26 cellular contexts compared by ENCODE assay signal in the genomic region with DNA sequence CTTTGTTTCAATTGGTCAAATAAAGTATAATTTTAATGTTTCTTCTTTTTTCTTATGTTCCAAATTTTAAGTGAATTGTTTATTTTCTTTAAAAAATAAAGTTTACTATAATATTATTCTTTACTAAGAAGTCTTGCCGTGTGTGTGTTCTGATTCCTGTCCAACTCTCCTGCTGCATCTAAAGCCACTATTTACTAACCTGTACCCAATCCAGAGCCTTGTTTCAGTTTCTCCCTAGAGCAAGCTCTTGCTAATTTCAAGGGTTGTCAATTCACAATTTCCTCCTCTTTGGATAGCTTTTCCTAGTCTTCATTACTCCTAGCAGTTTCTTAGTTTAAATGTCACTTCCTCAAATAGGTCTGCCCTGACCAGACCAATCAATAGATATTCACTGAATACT.
DNase-seq lines count a peak whose midpoint lies in the region; TF ChIP-seq lines count a peak whose summit lies in the region.
"Had no signal": no experiment of that assay in that cellular context is flagged by ENCODE, and none has a peak within 500 bp of the region (broad histone marks: within the 10 kb centered on the region; RNA-seq: fewer than 3 reads in every experiment).

No MANE protein-coding gene starts in this region.

- H3K4me2 ChIP-seq in fibroblast of lung (ENCODE audit: extremely low read depth, insufficient read depth, low read length): peak overlapping the region; percentile 5
- H3K4me2 ChIP-seq: KMS-11 had no signal

- H3K27ac ChIP-seq in fibroblast of lung (ENCODE audit: insufficient read depth, low read length): no peak overlapping the region
- H3K27ac ChIP-seq: BLaER1 treated with 17β-estradiol and CSF1 and Interleukin-3, amounts not matched to agents 10 nM and 100 nM; KMS-11; RWPE1 had no signal

- H3K4me3 Mint-ChIP-seq in HFFc6: no peak overlapping the region
- no peak overlapping the region for H3K4me3 Mint-ChIP-seq in progenitor cell of endocrine pancreas (ENCODE audit: low read depth)
- H3K4me3 Mint-ChIP-seq: CD4-positive, alpha-beta T cell; T-cell had no signal

- no peaks in the 10 kb centered on the region for H3K27me3 ChIP-seq in fibroblast of lung (ENCODE audit: control insufficient read depth, insufficient read depth, low read length)
- H3K27me3 ChIP-seq: BLaER1 treated with 17β-estradiol and CSF1 and Interleukin-3, amounts not matched to agents 10 nM and 100 nM had no signal

- H3K9me3 Mint-ChIP-seq in HFFc6: no peaks in the 10 kb centered on the region
- no peaks in the 10 kb centered on the region for H3K9me3 Mint-ChIP-seq in progenitor cell of endocrine pancreas (ENCODE audit: low read depth)
- H3K9me3 Mint-ChIP-seq: CD4-positive, alpha-beta T cell; T-cell had no signal

- peaks cover 6% of the 10 kb centered on the region for H3K4me1 ChIP-seq in fibroblast of lung (ENCODE audit: control insufficient read depth, extremely low read depth, insufficient read depth, low read length)

- DNase-seq in DMS 273 treated with DMSO at 0.1 percent for 48 hours (lab: John Stamatoyannopoulos, UW) (peak; percentile 43), HFFc6 (no peak), fibroblast of lung (ENCODE audit: low read depth in 2 of 2) (peak in 1 of 2 donors; percentile 39), medulla oblongata (ENCODE audit: extremely low spot score) (peak; percentile 15), progenitor cell of endocrine pancreas (ENCODE audit: low spot score, unreplicated experiment) (no peak), middle frontal gyrus (ENCODE audit: extremely low spot score, low spot score) (no peak), NCI-H2081 (lab: John Stamatoyannopoulos, UW) (no peak), MV-4-11 (lab: John Stamatoyannopoulos, UW) (no peak)
- DNase-seq: AML-193; CD4-positive, alpha-beta T cell; DMS79; EL; GF-D8; H7; MM.1S; NCI-H1048; NCI-H1417 treated with DMSO at 0.1 percent for 48 hours; NCI-H1694 treated with DMSO at 0.1 percent for 48 hours; NCI-H446; NCI-H526; NCI-H82; SHP77; T-cell had no signal

- TF ChIP-seq CTCF in HFFc6 (IDR thresholded peaks at IDR 0.05) (no peak), fibroblast of lung (conservative IDR thresholded peaks at IDR 0.05 in 1 of 2, IDR thresholded peaks at IDR 0.05 in 1 of 2; ENCODE audit: low read depth in 1 of 2, low read length in 2 of 2) (no peak), progenitor cell of endocrine pancreas (IDR thresholded peaks at IDR 0.05; ENCODE audit: unreplicated experiment) (no peak)

- H3K27me3 Mint-ChIP-seq in HFFc6 (ENCODE audit: insufficient read depth) (peaks cover 2% of the 10 kb centered on the region; the same call in 1 of the 2 replicates), progenitor cell of endocrine pancreas (no peaks in the 10 kb centered on the region)
- H3K27me3 Mint-ChIP-seq: CD4-positive, alpha-beta T cell; T-cell had no signal

- no peaks in the 10 kb centered on the region for H3K9me3 ChIP-seq in fibroblast of lung (ENCODE audit: control insufficient read depth, insufficient read depth, low read depth, low read length)
- H3K9me3 ChIP-seq: BLaER1 treated with 17β-estradiol and CSF1 and Interleukin-3, amounts not matched to agents 10 nM and 100 nM had no signal

- peaks cover 60% of the 10 kb centered on the region for H3K4me1 Mint-ChIP-seq in HFFc6 (ENCODE audit: low read depth)
- H3K4me1 Mint-ChIP-seq in progenitor cell of endocrine pancreas (ENCODE audit: low read depth): peaks cover 9% of the 10 kb centered on the region
- H3K4me1 Mint-ChIP-seq: T-cell had no signal

- no peak overlapping the region for H3K4me3 ChIP-seq in fibroblast of lung (replicated peaks in 1 of 4; ENCODE audit: control extremely low read depth in 1 of 4, insufficient read depth in 1 of 4, low read depth in 3 of 4, low read length in 4 of 4)
- H3K4me3 ChIP-seq: BLaER1 treated with 17β-estradiol and CSF1 and Interleukin-3, amounts not matched to agents 10 nM and 100 nM had no signal

- no peaks in the 10 kb centered on the region for H4K20me1 ChIP-seq in fibroblast of lung (ENCODE audit: control insufficient read depth, extremely low read depth, insufficient read depth, low read length)
- H4K20me1 ChIP-seq: BLaER1 treated with 17β-estradiol and CSF1 and Interleukin-3, amounts not matched to agents 10 nM and 100 nM had no signal

- no peaks in the 10 kb centered on the region for H3K36me3 Mint-ChIP-seq in HFFc6 (ENCODE audit: low read depth)
- H3K36me3 Mint-ChIP-seq in progenitor cell of endocrine pancreas (ENCODE audit: insufficient read depth): no peaks in the 10 kb centered on the region
- H3K36me3 Mint-ChIP-seq: T-cell had no signal

- no peaks in the 10 kb centered on the region for H3K79me2 ChIP-seq in fibroblast of lung (ENCODE audit: control insufficient read depth, insufficient read depth, low read length)

- H2AFZ ChIP-seq in fibroblast of lung (ENCODE audit: low read length): peak overlapping the region; percentile 25

- H3K27ac Mint-ChIP-seq in HFFc6: peak overlapping the region; percentile 84
- no peak overlapping the region for H3K27ac Mint-ChIP-seq in progenitor cell of endocrine pancreas
- H3K27ac Mint-ChIP-seq: CD4-positive, alpha-beta T cell; T-cell had no signal

- H3K9ac ChIP-seq in fibroblast of lung (ENCODE audit: insufficient read depth, low read length): no peak overlapping the region
- H3K9ac ChIP-seq: BLaER1 treated with 17β-estradiol and CSF1 and Interleukin-3, amounts not matched to agents 10 nM and 100 nM; KMS-11 had no signal

- no peaks in the 10 kb centered on the region for H3K36me3 ChIP-seq in fibroblast of lung (ENCODE audit: control insufficient read depth, insufficient read depth, low read length)
- H3K36me3 ChIP-seq: BLaER1 treated with 17β-estradiol and CSF1 and Interleukin-3, amounts not matched to agents 10 nM and 100 nM had no signal

Comparison
In these comparisons a context has a peak if more than half of its experiments do, and no peak if none do; other contexts are left out.
1. DNase-seq: peak in DMS 273 treated with DMSO at 0.1 percent for 48 hours (single experiment) and medulla oblongata (single experiment); none in HFFc6 (single experiment), progenitor cell of endocrine pancreas (single experiment), middle frontal gyrus (single experiment), NCI-H2081 (0 of 2) and MV-4-11 (single experiment).